Comparison of ENCODE assay signal across 1 cellular context in genomic region chr1:10109372-10109771, GRCh38.
TF ChIP-seq lines count a peak whose summit lies in the region.

No MANE protein-coding gene starts in this region.

TF ChIP-seq in endothelial cell of umbilical vein, 7 proteins besides CTCF, POLR2A, EP300 and RAD21 (continued from another document):
- TF ChIP-seq MAX (IDR thresholded peaks at IDR 0.05; ENCODE audit: insufficient read depth, insufficient read length) (no peak), FOS (IDR thresholded peaks at IDR 0.05; ENCODE audit: borderline replicate concordance, insufficient read depth, low read length) (no peak), GATA2 (IDR thresholded peaks at IDR 0.05; ENCODE audit: insufficient read depth, insufficient read length, low read depth, low read length) (no peak)
